In the genomic region with DNA sequence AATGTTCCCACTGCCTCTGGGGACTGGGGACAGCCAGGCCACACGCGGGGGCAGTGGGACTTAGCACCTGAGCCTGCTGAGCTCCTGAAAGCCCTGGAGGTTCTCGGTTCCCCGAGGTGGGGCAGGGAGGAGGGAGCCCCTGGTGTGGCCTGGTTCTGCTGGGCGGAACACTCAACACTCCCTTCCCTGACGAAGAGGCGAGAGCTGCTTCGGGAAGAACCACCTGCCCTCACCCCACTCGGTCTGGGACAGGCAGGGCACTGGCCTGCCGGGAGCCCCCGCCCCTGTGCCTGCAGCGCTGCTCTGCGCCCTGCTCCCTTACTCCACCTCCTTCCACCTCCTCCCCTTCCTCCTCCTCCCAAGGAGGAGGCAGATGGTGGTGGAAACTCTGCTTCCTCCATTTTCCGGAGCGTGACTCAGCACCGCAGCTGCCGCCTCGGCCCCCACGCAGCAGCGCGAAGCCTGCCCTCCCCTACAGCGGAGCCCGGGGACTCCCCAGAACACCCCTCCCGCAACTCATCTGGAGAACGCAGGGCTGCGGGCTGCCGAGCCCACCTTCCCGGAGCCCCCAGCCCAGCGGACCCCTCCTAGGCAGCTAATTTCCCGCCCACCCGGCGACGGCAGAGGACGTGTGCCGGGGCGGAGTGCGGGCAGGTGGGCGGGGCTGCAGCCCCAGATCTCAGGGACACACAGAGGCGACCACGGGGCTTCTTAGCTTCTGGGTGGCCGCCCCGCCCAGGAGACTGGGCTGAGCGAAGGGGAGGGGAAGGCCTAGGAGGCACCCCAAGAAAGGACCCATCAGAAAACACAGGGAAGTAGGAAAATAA, we compare ENCODE assay signal across 8 cellular contexts. TPM values are rescaled to one million over a fixed set of nuclear protein-coding genes. Genes with fewer than 3 reads are reported as not detected.
DNase-seq lines count a peak whose midpoint lies in the region; ATAC-seq, FAIRE-seq and TF ChIP-seq lines count a peak whose summit lies in the region.

No MANE protein-coding gene starts in this region.

- peak overlapping the region; percentile 89 for H3K27ac Mint-ChIP-seq in glutamatergic neuron (ENCODE audit: unreplicated experiment)
- H3K27ac Mint-ChIP-seq in osteocyte (ENCODE audit: unreplicated experiment), result peak overlapping the region; percentile 86

- H3K9me3 ChIP-seq in thoracic aorta, result no peaks in the 10 kb centered on the region

- peak; percentile 88 for FAIRE-seq in A204.1 (lab: Jason Lieb, UNC)

- TF ChIP-seq CTCF in HL-60 (IDR thresholded peaks at IDR 0.05; ENCODE audit: insufficient read depth, low read length) (no peak), RWPE1 (conservative IDR thresholded peaks at IDR 0.05; ENCODE audit: low read depth) (no peak), glutamatergic neuron (IDR thresholded peaks at IDR 0.05; ENCODE audit: partially characterized antibody, unreplicated experiment) (no peak), osteocyte (IDR thresholded peaks at IDR 0.05) (no peak), thoracic aorta (IDR thresholded peaks at IDR 0.05) (no peak)

- H3K36me3 Mint-ChIP-seq in glutamatergic neuron (ENCODE audit: unreplicated experiment) (no peaks in the 10 kb centered on the region), osteocyte (ENCODE audit: unreplicated experiment) (no peaks in the 10 kb centered on the region)

- DNase-seq in HL-60 (ENCODE audit: low read depth in 1 of 2, low spot score in 1 of 2) (peak; percentile 85 to 87), RWPE1 (ENCODE audit: low spot score) (peak; percentile 36), glutamatergic neuron (peak; percentile 81), osteocyte (ENCODE audit: extremely low spot score, unreplicated experiment) (no peak), thoracic aorta (ENCODE audit: low spot score) (no peak)
- DNase-seq in activated naive CD4-positive, alpha-beta T cell treated with Interleukin-2 at 50 U/mL for 16 hours, result peak; percentile 86

- CTCF ChIA-PET in RWPE1 (lab: Yijun Ruan, JAX), result interaction anchor here (0.6 to 1.0 kb wide), 4 partner anchors 12 to 1488 kb away, joined by 3 to 4 read pairs (median 3); no protein-coding TSS in a partner anchor

- POLR2A ChIA-PET in RWPE1 (lab: Yijun Ruan, JAX; ENCODE audit: low non-redundant PET), result interaction anchor here (0.6 kb wide), 1 partner anchor 368 kb away, joined by 4 read pairs; no protein-coding TSS in a partner anchor

- no peaks in the 10 kb centered on the region for H3K36me3 ChIP-seq in thoracic aorta

- H3K27ac ChIP-seq in HL-60 (replicated peaks), result peak overlapping the region; percentile 93
- peak overlapping the region; percentile 99 for H3K27ac ChIP-seq in RWPE1
- peak overlapping the region; percentile 82 to 87 for H3K27ac ChIP-seq in thoracic aorta

- H3K4me1 Mint-ChIP-seq in glutamatergic neuron (ENCODE audit: low read depth, unreplicated experiment), result peaks cover 16% of the 10 kb centered on the region
- peaks cover 53% of the 10 kb centered on the region for H3K4me1 Mint-ChIP-seq in osteocyte (ENCODE audit: unreplicated experiment)

- ATAC-seq in GM18907 (IDR thresholded peaks at IDR 0.05; ENCODE audit: unreplicated experiment), result peak; percentile 52
- peak; percentile 61 for ATAC-seq in thoracic aorta (ENCODE audit: insufficient number of reproducible peaks, low FRiP score, low read depth)

- H3K4me3 Mint-ChIP-seq in glutamatergic neuron (ENCODE audit: unreplicated experiment), result peak overlapping the region; percentile 74
- peak overlapping the region; percentile 71 for H3K4me3 Mint-ChIP-seq in osteocyte (ENCODE audit: unreplicated experiment)

- peaks cover 42 to 57% of the 10 kb centered on the region in 2 donors for H3K4me1 ChIP-seq in thoracic aorta (ENCODE audit: control insufficient read depth in 1 of 2, low read depth in 2 of 2)

- H3K9me3 Mint-ChIP-seq in glutamatergic neuron (ENCODE audit: unreplicated experiment) (peaks cover 2% of the 10 kb centered on the region), osteocyte (ENCODE audit: unreplicated experiment) (no peaks in the 10 kb centered on the region)

- H3K27me3 Mint-ChIP-seq in glutamatergic neuron (ENCODE audit: unreplicated experiment), result peaks cover 7% of the 10 kb centered on the region
- no peaks in the 10 kb centered on the region for H3K27me3 Mint-ChIP-seq in osteocyte (ENCODE audit: unreplicated experiment)

- H3K4me3 ChIP-seq in HL-60 (replicated peaks; ENCODE audit: insufficient read depth, low read length) (peak overlapping the region; percentile 26), thoracic aorta (peak overlapping the region; percentile 79)

- H3K27me3 ChIP-seq in HL-60 (ENCODE audit: insufficient read depth, poor library complexity, severe bottlenecking) (no peaks in the 10 kb centered on the region), thoracic aorta (replicated peaks; ENCODE audit: insufficient read depth) (no peaks in the 10 kb centered on the region)

RNA-seq across cellular contexts. Expression of a gene that starts 11.7 kb away (rescaled TPM):
- total RNA-seq in glutamatergic neuron (ENCODE audit: unreplicated experiment) (11.8 TPM), osteocyte (124 and 130 TPM in 2 replicates), thoracic aorta (100 to 1,000 TPM; 124 to 162 TPM)

RNA-seq across cellular contexts. Expression of a gene that starts 46.3 kb away (rescaled TPM):
- total RNA-seq in glutamatergic neuron (ENCODE audit: unreplicated experiment) (45.1 TPM), osteocyte (3.7 and 4.5 TPM in 2 replicates), thoracic aorta (10 to 100 TPM; 30.8 to 87.3 TPM)

Comparison
In these comparisons a context has a peak if more than half of its experiments do, and no peak if none do; other contexts are left out.
1. DNase-seq: peak in HL-60 (2 of 2), RWPE1 (single experiment), activated naive CD4-positive, alpha-beta T cell treated with Interleukin-2 at 50 U/mL for 16 hours (single experiment) and glutamatergic neuron (single experiment); none in osteocyte (single experiment) and thoracic aorta (single experiment).
2. Peak in every context shown above with its lines, with median percentiles within 50 percentile points of each other: H3K27ac ChIP-seq.